Comparison of ENCODE assay signal across 8 cellular contexts in the genomic region with DNA sequence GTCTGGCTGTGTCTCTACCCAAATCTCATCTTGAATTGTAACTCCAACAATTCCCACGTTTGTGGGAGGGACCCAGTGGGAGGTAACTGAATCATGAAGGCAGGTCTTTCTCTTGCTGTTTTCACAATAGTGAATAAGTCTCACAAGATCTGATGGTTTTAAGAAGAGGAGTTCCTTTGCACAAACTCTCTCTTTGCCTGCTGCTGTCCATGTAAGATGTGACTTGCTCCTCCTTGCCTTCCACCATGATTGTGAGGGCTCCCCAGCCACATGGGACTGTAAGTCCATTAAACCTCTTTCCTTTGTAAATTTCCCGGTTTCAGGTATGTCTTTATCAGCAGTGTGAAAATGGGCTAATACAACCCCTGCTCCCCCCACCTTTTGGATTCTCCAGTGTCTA. TPM values are rescaled to one million over a fixed set of nuclear protein-coding genes. Genes with fewer than 3 reads are reported as not detected.
"Had no signal": no experiment of that assay in that cellular context is flagged by ENCODE, and none has a peak within 500 bp of the region (broad histone marks: within the 10 kb centered on the region; RNA-seq: fewer than 3 reads in every experiment).

No MANE protein-coding gene starts in this region.

- DNase-seq: GDM1, GF-D8 had no signal

- H3K4me3 ChIP-seq: GM12878 had no signal

- FAIRE-seq: GM12878, GM12891, GM12892, GM18507, GM19239 had no signal

- ATAC-seq: GM12878 had no signal

RNA-seq across cellular contexts. Expression of a gene that starts 23.8 kb away (rescaled TPM):
- total RNA-seq: G401 had no signal
